In genomic region chr10:103936022-103936421, GRCh38 we compare ENCODE assay signal across 1 cellular context.
TF ChIP-seq lines count a peak whose summit lies in the region.

No MANE protein-coding gene starts in this region.

TF ChIP-seq in HepG2, 621 proteins besides CTCF, POLR2A, EP300 and RAD21 (continued from another document):
- TF ChIP-seq DPF2 (CRISPR knock-in tag; IDR thresholded peaks at IDR 0.05; ENCODE audit: borderline replicate concordance, low read depth) (no peak), SRSF1 (optimal IDR thresholded peaks at IDR 0.05; ENCODE audit: low read depth, low read length) (no peak), REPIN1 (CRISPR knock-in tag; IDR thresholded peaks at IDR 0.05; ENCODE audit: borderline replicate concordance, low read depth) (no peak), MYPOP (CRISPR knock-in tag; IDR thresholded peaks at IDR 0.05) (no peak), ZNF326 (CRISPR knock-in tag; IDR thresholded peaks at IDR 0.05; ENCODE audit: borderline replicate concordance) (no peak), ZNF547 (CRISPR knock-in tag; IDR thresholded peaks at IDR 0.05) (no peak), E2F5 (CRISPR knock-in tag; conservative IDR thresholded peaks at IDR 0.05) (no peak), ZNF790 (CRISPR knock-in tag; IDR thresholded peaks at IDR 0.05; ENCODE audit: borderline replicate concordance) (no peak), TMF1 (CRISPR knock-in tag; IDR thresholded peaks at IDR 0.05; ENCODE audit: low read depth) (no peak), SPEN (CRISPR knock-in tag; IDR thresholded peaks at IDR 0.05; ENCODE audit: low read depth) (no peak), RFXANK (CRISPR knock-in tag; IDR thresholded peaks at IDR 0.05) (no peak), ZNF780A (CRISPR knock-in tag; IDR thresholded peaks at IDR 0.05) (no peak), ZNF678 (CRISPR knock-in tag; IDR thresholded peaks at IDR 0.05) (no peak), SIX1 (CRISPR knock-in tag; IDR thresholded peaks at IDR 0.05; ENCODE audit: borderline replicate concordance) (no peak)
